ENCODE assay signal across 27 cellular contexts in the genomic region with DNA sequence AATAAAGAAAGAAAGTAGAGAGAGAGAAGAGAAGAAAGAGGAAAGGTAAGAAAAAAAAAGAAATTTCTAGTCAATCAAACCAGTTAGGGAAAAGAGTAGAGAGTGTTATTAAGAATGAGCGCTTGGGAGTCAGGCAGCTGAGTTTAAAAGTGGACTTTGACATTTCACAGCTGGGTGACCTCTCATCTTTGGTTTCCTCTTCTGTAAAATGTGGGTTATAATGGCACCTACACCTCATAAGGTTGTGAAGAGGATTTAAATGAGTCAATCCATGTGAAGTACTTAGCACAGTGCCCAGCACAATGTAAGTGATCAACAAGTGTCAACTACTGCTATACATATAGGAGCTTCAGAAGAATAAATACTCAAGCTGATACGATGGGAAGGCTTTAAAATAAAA.
DNase-seq lines count a peak whose midpoint lies in the region; ATAC-seq, FAIRE-seq and TF ChIP-seq lines count a peak whose summit lies in the region.
"Had no signal": no experiment of that assay in that cellular context is flagged by ENCODE, and none has a peak within 500 bp of the region (broad histone marks: within the 10 kb centered on the region; RNA-seq: fewer than 3 reads in every experiment).

No MANE protein-coding gene starts in this region.

- DNase-seq in GM12865 (ENCODE audit: low read depth) (peak; percentile 32), SW480 (ENCODE audit: low spot score) (peak; percentile 57), DMS 273 (lab: John Stamatoyannopoulos, UW; ENCODE audit: unreplicated experiment) (no peak), D721Med (ENCODE audit: insufficient read length, low spot score) (no peak), OCI-M1 (lab: John Stamatoyannopoulos, UW) (no peak), AG20443 (ENCODE audit: low spot score) (no peak)
- DNase-seq: activated CD4-positive, alpha-beta T cell treated with anti-CD3 and anti-CD28 coated beads, Interleukin-2, amount 50 U/mL, for 48 hours; activated naive CD4-positive, alpha-beta T cell treated with Interleukin-2 at 50 U/mL for 16 hours; DND-41; endodermal cell; glutamatergic neuron; left lung; MV-4-11; NCI-H526; pancreas; Right ventricle myocardium superior; stimulated activated naive CD4-positive, alpha-beta T cell treated with Interleukin-2 at 50 U/mL for 16 hours; T-helper 2 cell; upper lobe of left lung had no signal

- ATAC-seq in GM18870 (IDR thresholded peaks at IDR 0.05; ENCODE audit: unreplicated experiment) (peak; percentile 37), HG02588 (IDR thresholded peaks at IDR 0.05; ENCODE audit: unreplicated experiment) (peak; percentile 62)
- ATAC-seq: activated CD4-positive, CD25-positive, alpha-beta regulatory T cell treated with anti-CD3 and anti-CD28 coated beads, Interleukin-2, amount 50 U/mL, for 24 hours; esophagus mucosa; left lung; pancreas; SK-N-SH treated with all-trans-retinoic acid at 6 μM for 48 hours had no signal

- TF ChIP-seq CTCF in GM12865 (IDR thresholded peaks at IDR 0.05; ENCODE audit: insufficient read depth, low read depth, low read length, missing control alignments): no peak
- no peak for TF ChIP-seq CTCF in D721Med (IDR thresholded peaks at IDR 0.05; ENCODE audit: insufficient read depth, missing control alignments)

- no peak for FAIRE-seq in D721Med (lab: Jason Lieb, UNC)
- FAIRE-seq: pancreas had no signal

- H3K4me3 ChIP-seq in GM12865 (ENCODE audit: low read depth, low read length): no peak overlapping the region
- H3K4me3 ChIP-seq: BLaER1 treated with 17β-estradiol and CSF1 and Interleukin-3, amounts not matched to agents 10 nM and 100 nM; HAP-1; left lung; pancreas; suprapubic skin; upper lobe of left lung had no signal

Comparison
In these comparisons a context has a peak if more than half of its experiments do, and no peak if none do; other contexts are left out.
1. DNase-seq: peak in GM12865 (single experiment) and SW480 (single experiment); none in DMS 273 (single experiment), D721Med (single experiment), OCI-M1 (single experiment) and AG20443 (single experiment).